In the genomic region with DNA sequence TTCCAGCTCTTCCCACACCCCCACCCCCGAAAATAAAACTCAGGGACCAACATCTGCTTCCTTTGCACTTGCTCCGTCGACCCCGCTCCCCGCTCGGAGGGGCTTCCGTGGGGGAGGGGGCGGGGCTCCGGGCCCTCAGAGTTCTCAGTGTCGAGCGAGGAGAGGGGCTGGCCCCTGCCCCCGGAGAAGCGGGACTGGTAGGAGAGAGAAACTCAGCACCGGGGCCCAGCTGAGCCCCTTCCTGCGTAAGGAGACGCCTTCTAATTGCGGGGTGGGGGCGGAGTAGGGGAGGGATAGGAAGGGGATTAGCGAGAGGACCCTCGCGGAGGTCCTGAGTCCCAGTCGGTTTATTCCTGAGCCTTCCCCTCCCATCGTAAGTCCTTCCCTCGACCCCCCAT, we compare ENCODE assay signal across 10 cellular contexts. TPM values are rescaled to one million over a fixed set of nuclear protein-coding genes. Genes with fewer than 3 reads are reported as not detected.
DNase-seq lines count a peak whose midpoint lies in the region; ATAC-seq, FAIRE-seq and TF ChIP-seq lines count a peak whose summit lies in the region.
"Had no signal": no experiment of that assay in that cellular context is flagged by ENCODE, and none has a peak within 500 bp of the region (broad histone marks: within the 10 kb centered on the region; RNA-seq: fewer than 3 reads in every experiment).

No MANE protein-coding gene starts in this region.

- H3K18ac ChIP-seq in trophoblast cell (ENCODE audit: low read length) = no peak overlapping the region

- H3K9ac ChIP-seq in OCI-LY3 (ENCODE audit: low read length) (peak overlapping the region; percentile 9), trophoblast cell (ENCODE audit: low read length) (no peak overlapping the region)

- no peaks in the 10 kb centered on the region for H4K20me1 ChIP-seq in OCI-LY3 (ENCODE audit: insufficient read depth, low read length)

- no peak for FAIRE-seq in D721Med (lab: Jason Lieb, UNC)

- H4K12ac ChIP-seq in trophoblast cell (ENCODE audit: low read depth, low read length) = no peak overlapping the region

- H3K4me3 ChIP-seq in OCI-LY3 (ENCODE audit: low read length) = peak overlapping the region; percentile 69
- H3K4me3 ChIP-seq in esophagus muscularis mucosa = peak overlapping the region; percentile 52 to 67 (median 58)
- no peak overlapping the region for H3K4me3 ChIP-seq in trophoblast cell (ENCODE audit: low read depth, low read length)

- no peaks in the 10 kb centered on the region for H3K79me2 ChIP-seq in OCI-LY3 (ENCODE audit: low read length)
- H3K79me2 ChIP-seq in trophoblast cell (ENCODE audit: control insufficient read depth, insufficient read depth, low read length, poor library complexity) = no peaks in the 10 kb centered on the region

- WGBS in esophagus muscularis mucosa = 28% methylated on average over 23 of the region's 24 CpGs
- WGBS in trophoblast cell (ENCODE audit: extremely low coverage, insufficient coverage, insufficient read length) = no CpG with 5 or more reads among the region's 24 CpGs

- no peak overlapping the region for H3K23ac ChIP-seq in trophoblast cell (ENCODE audit: low read length)

- H3K27me3 ChIP-seq in OCI-LY3 (ENCODE audit: low read depth, low read length) (peaks cover 15% of the 10 kb centered on the region; the same call in 1 of the 2 replicates), esophagus muscularis mucosa (peaks cover 0 to 27% (median 5%) of the 10 kb centered on the region in 4 donors), trophoblast cell (ENCODE audit: insufficient read depth, low read length) (peaks cover 41% of the 10 kb centered on the region)

- no peaks in the 10 kb centered on the region for H3K79me1 ChIP-seq in trophoblast cell (ENCODE audit: low read length)

- H2BK12ac ChIP-seq in trophoblast cell (ENCODE audit: low read length) = no peak overlapping the region

- H3K14ac ChIP-seq in trophoblast cell (ENCODE audit: low read length) = no peak overlapping the region

- no peak overlapping the region for H3K27ac ChIP-seq in OCI-LY3 (ENCODE audit: low read length)
- no peak overlapping the region for H3K27ac ChIP-seq in esophagus muscularis mucosa (replicated peaks in 1 of 4)
- no peak overlapping the region for H3K27ac ChIP-seq in trophoblast cell (ENCODE audit: low read depth, low read length)

- DNase-seq in D721Med (ENCODE audit: insufficient read length, low spot score) (peak; percentile 61), esophagus muscularis mucosa (ENCODE audit: extremely low spot score) (no peak), trophoblast cell (no peak), NCI-H748 treated with DMSO at 0.1 percent for 48 hours (lab: John Stamatoyannopoulos, UW) (no peak), DMS53 treated with DMSO at 0.1 percent for 48 hours (lab: John Stamatoyannopoulos, UW; ENCODE audit: unreplicated experiment) (no peak)
- DNase-seq: occipital lobe had no signal

- no peak for ATAC-seq in GM18870 (IDR thresholded peaks at IDR 0.05; ENCODE audit: unreplicated experiment)
- no peak for ATAC-seq in HG02884 (IDR thresholded peaks at IDR 0.05; ENCODE audit: unreplicated experiment)

- H3K36me3 ChIP-seq in OCI-LY3 (replicated peaks; ENCODE audit: low read depth, low read length) (no peaks in the 10 kb centered on the region), esophagus muscularis mucosa (no peaks in the 10 kb centered on the region), trophoblast cell (ENCODE audit: control insufficient read depth in 1 of 2, insufficient read depth in 2 of 2, low read length in 2 of 2) (no peaks in the 10 kb centered on the region)

- intact Hi-C loops in esophagus muscularis mucosa (cut with DNase I) = no loop called here

- no peak overlapping the region for H2BK5ac ChIP-seq in trophoblast cell (ENCODE audit: low read depth, low read length, poor library complexity)

- TF ChIP-seq POLR2A in esophagus muscularis mucosa (IDR thresholded peaks at IDR 0.05; ENCODE audit: low read depth) = no peak

- TF ChIP-seq CTCF in D721Med (IDR thresholded peaks at IDR 0.05; ENCODE audit: insufficient read depth, missing control alignments) (no peak), OCI-LY3 (IDR thresholded peaks at IDR 0.05; ENCODE audit: low read depth, low read length) (no peak), esophagus muscularis mucosa (IDR thresholded peaks at IDR 0.05) (no peak)

- H3K9me3 ChIP-seq in OCI-LY3 (ENCODE audit: insufficient read depth, low read length) (no peaks in the 10 kb centered on the region), esophagus muscularis mucosa (no peaks in the 10 kb centered on the region), trophoblast cell (ENCODE audit: insufficient read depth, low read depth, low read length) (peaks cover 16% of the 10 kb centered on the region)

- H3K4me2 ChIP-seq in OCI-LY3 (ENCODE audit: low read length) (peak overlapping the region; percentile 74), trophoblast cell (ENCODE audit: low read length) (peak overlapping the region; percentile 28)

- TF ChIP-seq EP300 in esophagus muscularis mucosa (IDR thresholded peaks at IDR 0.05) = no peak

- H4K8ac ChIP-seq in trophoblast cell (ENCODE audit: low read depth, low read length) = no peak overlapping the region

- no peak overlapping the region for H2AK5ac ChIP-seq in trophoblast cell (ENCODE audit: low read length)

- no peak overlapping the region for H3K4ac ChIP-seq in trophoblast cell (ENCODE audit: low read depth, low read length)

- H4K91ac ChIP-seq in trophoblast cell (ENCODE audit: low read depth, low read length) = no peak overlapping the region

- H3K4me1 ChIP-seq in OCI-LY3 (ENCODE audit: low read length) = peaks cover 22% of the 10 kb centered on the region
- H3K4me1 ChIP-seq in esophagus muscularis mucosa = peaks cover 9 to 47% (median 35%) of the 10 kb centered on the region in 4 donors
- peaks cover 0 to 3% of the 10 kb centered on the region in 2 experiments for H3K4me1 ChIP-seq in trophoblast cell (ENCODE audit: control insufficient read depth in 1 of 2, insufficient read depth in 2 of 2, low read length in 2 of 2)

- H2AFZ ChIP-seq in OCI-LY3 (ENCODE audit: low read depth, low read length) (peak overlapping the region; percentile 51), trophoblast cell (ENCODE audit: insufficient read depth, low read length, poor library complexity) (no peak overlapping the region)

- no peak overlapping the region for H2BK120ac ChIP-seq in trophoblast cell (ENCODE audit: insufficient read depth, low read length, poor library complexity)

RNA-seq across cellular contexts. Expression of a gene that starts 22.3 kb away (rescaled TPM):
- not detected for total RNA-seq in esophagus muscularis mucosa
- not detected in 2 replicates for polyA plus RNA-seq in trophoblast cell (2013)
- total RNA-seq: epithelial cell of proximal tubule had no signal

RNA-seq across cellular contexts. Expression of a gene that starts 32.5 kb away (rescaled TPM):
- total RNA-seq in esophagus muscularis mucosa = under 1 TPM; under 0.01 to 0.29 (median 0.03) TPM
- polyA plus RNA-seq in trophoblast cell (2013) = 0.01 TPM in 2 replicates

RNA-seq across cellular contexts. Expression of a gene that starts 32.8 kb away (rescaled TPM):
- total RNA-seq in esophagus muscularis mucosa = not detected
- 0.19 and 0.82 TPM in 2 replicates for polyA plus RNA-seq in trophoblast cell (2013)
- total RNA-seq: epithelial cell of proximal tubule had no signal

RNA-seq across cellular contexts. Expression of a gene that starts 46.5 kb away (rescaled TPM):
- 10 to 100 TPM; 60.5 to 70.2 (median 65.3) TPM for total RNA-seq in esophagus muscularis mucosa
- 29.4 and 33.8 TPM in 2 replicates for polyA plus RNA-seq in trophoblast cell (2013)
